22 cellular contexts compared by ENCODE assay signal in genomic region chr1:53416264-53416663, GRCh38. TPM values are rescaled to one million over a fixed set of nuclear protein-coding genes. Genes with fewer than 3 reads are reported as not detected.
"Had no signal": no experiment of that assay in that cellular context is flagged by ENCODE, and none has a peak within 500 bp of the region (broad histone marks: within the 10 kb centered on the region; RNA-seq: fewer than 3 reads in every experiment).

No MANE protein-coding gene starts in this region.

- H3K27ac Mint-ChIP-seq: activated B cell treated with CpG ODN at 0.5 μM for 24 hours; activated CD4-positive, alpha-beta memory T cell treated with anti-CD3 and anti-CD28 coated beads for 36 hours had no signal

- H3K4me1 Mint-ChIP-seq: activated B cell treated with CpG ODN at 0.5 μM for 24 hours had no signal

- H3K4me3 Mint-ChIP-seq: activated B cell treated with CpG ODN at 0.5 μM for 24 hours; activated CD4-positive, alpha-beta memory T cell treated with anti-CD3 and anti-CD28 coated beads for 36 hours; activated naive CD4-positive, alpha-beta T cell treated with anti-CD3 and anti-CD28 coated beads, Interleukin-2, amount 10 ng/mL, durations not matched to agents 7 days and 5 days; naive thymus-derived CD8-positive, alpha-beta T cell had no signal

- H3K9me3 ChIP-seq: left lung, prostate gland, upper lobe of left lung had no signal

- FAIRE-seq: endometrium, TTC549 had no signal

- H3K4me3 ChIP-seq: heart right ventricle, left lung, lung, prostate gland, upper lobe of left lung had no signal

- DNase-seq: activated B cell treated with CpG ODN at 0.5 μM for 24 hours; activated CD4-positive, alpha-beta memory T cell treated with anti-CD3 and anti-CD28 coated beads for 36 hours; activated CD4-positive, alpha-beta T cell treated with anti-CD3 and anti-CD28 coated beads for 4 hours; activated effector memory CD4-positive, alpha-beta T cell treated with Interleukin-2 at 50 U/mL for 16 hours; activated naive CD4-positive, alpha-beta T cell treated with anti-CD3 and anti-CD28 coated beads, Interleukin-2, amount 10 ng/mL, durations not matched to agents 7 days and 5 days; activated T-cell treated with anti-CD3 and anti-CD28 coated beads, Interleukin-2, amount 50 U/mL, for 48 hours; amygdala; heart right ventricle; kidney glomerular epithelial cell; left lung; naive thymus-derived CD8-positive, alpha-beta T cell; stimulated activated CD4-positive, alpha-beta T cell treated with anti-CD3 and anti-CD28 coated beads, Interleukin-4, amount 100 ng/mL, for 24 hours; stimulated activated naive CD4-positive, alpha-beta T cell treated with Interleukin-2 at 50 U/mL for 16 hours; upper lobe of left lung had no signal

- H3K36me3 ChIP-seq: heart right ventricle, left lung, prostate gland, upper lobe of left lung had no signal

- H3K4me1 ChIP-seq: left lung, prostate gland had no signal

- H3K27me3 Mint-ChIP-seq: activated CD4-positive, alpha-beta memory T cell treated with anti-CD3 and anti-CD28 coated beads for 36 hours had no signal

- H3K27ac ChIP-seq: heart right ventricle, left lung, prostate gland, upper lobe of left lung had no signal

- H3K27me3 ChIP-seq: upper lobe of left lung had no signal

- ATAC-seq: heart right ventricle; left lung; naive thymus-derived CD8-positive, alpha-beta T cell had no signal

- H3K36me3 Mint-ChIP-seq: activated CD4-positive, alpha-beta memory T cell treated with anti-CD3 and anti-CD28 coated beads for 36 hours; activated naive CD4-positive, alpha-beta T cell treated with anti-CD3 and anti-CD28 coated beads, Interleukin-2, amount 10 ng/mL, durations not matched to agents 7 days and 5 days had no signal

RNA-seq across cellular contexts. Expression of gene DMRTB1, which starts 42.9 kb away (rescaled TPM):
- total RNA-seq: activated B cell treated with CpG ODN at 0.5 μM for 24 hours; activated CD4-positive, alpha-beta memory T cell treated with anti-CD3 and anti-CD28 coated beads for 36 hours; cerebellum; epithelial cell of proximal tubule; fibroblast of villous mesenchyme; heart right ventricle; left lung; lung; naive thymus-derived CD8-positive, alpha-beta T cell; osteocyte; upper lobe of left lung had no signal
- polyA plus RNA-seq: heart right ventricle; lung; naive thymus-derived CD8-positive, alpha-beta T cell had no signal
